8 cellular contexts compared by ENCODE assay signal in the genomic region with DNA sequence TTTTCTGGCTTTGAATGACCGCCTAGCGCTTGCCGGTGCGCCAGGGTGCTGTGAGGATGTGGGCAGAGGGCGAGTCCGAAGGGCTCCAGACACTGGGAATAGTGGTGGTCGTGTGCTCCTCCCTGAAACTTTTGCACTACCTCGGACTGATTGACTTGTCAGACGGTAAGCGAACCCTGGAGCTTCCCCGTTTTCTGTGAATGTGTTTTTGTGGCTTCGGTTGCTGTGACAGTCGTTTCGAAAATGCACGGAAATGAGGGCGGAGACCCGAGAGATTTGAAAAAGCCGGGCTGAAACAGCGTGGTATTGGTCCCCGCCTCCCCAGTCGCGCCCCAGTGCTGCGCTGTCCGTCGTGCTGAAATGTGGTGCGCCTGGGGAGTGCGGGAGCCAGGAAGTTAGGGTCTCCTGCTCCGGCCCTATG.
DNase-seq lines count a peak whose midpoint lies in the region; ATAC-seq and TF ChIP-seq lines count a peak whose summit lies in the region.

No MANE protein-coding gene starts in this region.

- no peak overlapping the region for H3K9ac ChIP-seq in NT2/D1 (ENCODE audit: insufficient read length, low read depth)

- no peaks in the 10 kb centered on the region for H3K36me3 Mint-ChIP-seq in chondrocyte (ENCODE audit: low read depth)

- H3K4me1 Mint-ChIP-seq in chondrocyte (ENCODE audit: low read depth) = peaks cover 10% of the 10 kb centered on the region

- H3K27ac Mint-ChIP-seq in chondrocyte (ENCODE audit: unreplicated experiment) = peak overlapping the region; percentile 60

- H3K4me3 ChIP-seq in H7 (ENCODE audit: insufficient read depth, low read depth, low read length) (peak overlapping the region; percentile 36; the same call in 1 of the 2 replicates), NT2/D1 (ENCODE audit: insufficient read length, low read depth) (peak overlapping the region; percentile 17), mucosa of descending colon (no peak overlapping the region), gastroesophageal sphincter (no peak overlapping the region)

- ATAC-seq in mucosa of descending colon (peak; percentile 35), gastroesophageal sphincter (no peak)

- no peak for TF ChIP-seq EP300 in gastroesophageal sphincter (IDR thresholded peaks at IDR 0.05)

- 2% methylated on average over 7 to 8 of the region's 28 CpGs for WGBS in gastroesophageal sphincter (ENCODE audit: low coverage in 1 of 2), 2 donors

- H3K27me3 Mint-ChIP-seq in chondrocyte (ENCODE audit: low read depth) = peaks cover 34% of the 10 kb centered on the region

- intact Hi-C loops in mucosa of descending colon (cut with DNase I, micrococcal nuclease) = no loop called here

- H3K9me3 ChIP-seq in NT2/D1 (ENCODE audit: insufficient read depth, low read length) (no peaks in the 10 kb centered on the region), mucosa of descending colon (no peaks in the 10 kb centered on the region), gastroesophageal sphincter (no peaks in the 10 kb centered on the region)

- no peak for TF ChIP-seq CTCF in chondrocyte (IDR thresholded peaks at IDR 0.05)
- no peak for TF ChIP-seq CTCF in mucosa of descending colon (IDR thresholded peaks at IDR 0.05)
- TF ChIP-seq CTCF in gastroesophageal sphincter (IDR thresholded peaks at IDR 0.05) = no peak

- H3K36me3 ChIP-seq in H7 (replicated peaks; ENCODE audit: control insufficient read depth, insufficient read depth, low read length) = no peaks in the 10 kb centered on the region
- H3K36me3 ChIP-seq in NT2/D1 (ENCODE audit: insufficient read depth, insufficient read length, low read length) = no peaks in the 10 kb centered on the region
- H3K36me3 ChIP-seq in mucosa of descending colon (ENCODE audit: low read depth) = no peaks in the 10 kb centered on the region
- H3K36me3 ChIP-seq in gastroesophageal sphincter = no peaks in the 10 kb centered on the region

- DNase-seq in ELR (ENCODE audit: low read depth) (peak; percentile 24), H7 (peak; percentile 83), NT2/D1 (ENCODE audit: low read depth, low spot score) (peak; percentile 36), chondrocyte (ENCODE audit: low spot score) (no peak), mucosa of descending colon (peak in 2 of 3 donors; percentile 6 to 27), NCI-H1092 (lab: John Stamatoyannopoulos, UW) (no peak), NCI-H524 treated with DMSO at 0.1 percent for 48 hours (lab: John Stamatoyannopoulos, UW) (no peak)

- no peak for TF ChIP-seq POLR2A in gastroesophageal sphincter (IDR thresholded peaks at IDR 0.05)

- H3K9me3 Mint-ChIP-seq in chondrocyte (ENCODE audit: low read depth) = no peaks in the 10 kb centered on the region

- H3K4me3 Mint-ChIP-seq in chondrocyte (ENCODE audit: unreplicated experiment) = peak overlapping the region; percentile 63

- peaks cover 17% of the 10 kb centered on the region for H3K27me3 ChIP-seq in H7 (ENCODE audit: control insufficient read depth, insufficient read depth, low read length)
- H3K27me3 ChIP-seq in NT2/D1 (ENCODE audit: insufficient read depth, insufficient read length) = peaks cover 83% of the 10 kb centered on the region
- H3K27me3 ChIP-seq in gastroesophageal sphincter = peaks cover 85% of the 10 kb centered on the region

- no peaks in the 10 kb centered on the region for H3K4me1 ChIP-seq in NT2/D1 (ENCODE audit: insufficient read depth, insufficient read length)
- H3K4me1 ChIP-seq in mucosa of descending colon (ENCODE audit: low read depth) = no peaks in the 10 kb centered on the region
- H3K4me1 ChIP-seq in gastroesophageal sphincter = peaks cover 0 to 4% (median 0%) of the 10 kb centered on the region in 3 donors

- H3K27ac ChIP-seq in gastroesophageal sphincter = no peak overlapping the region

Comparison
In these comparisons a context has a peak if more than half of its experiments do, and no peak if none do; other contexts are left out.
1. DNase-seq: peak in ELR (single experiment), H7 (single experiment), NT2/D1 (single experiment) and mucosa of descending colon (2 of 3); none in chondrocyte (single experiment), NCI-H1092 (single experiment) and NCI-H524 treated with DMSO at 0.1 percent for 48 hours (single experiment).
2. H3K4me3 ChIP-seq: peak in H7 (single experiment) and NT2/D1 (single experiment); none in mucosa of descending colon (single experiment) and gastroesophageal sphincter (0 of 2).